Comparison of ENCODE assay signal across 20 cellular contexts in the genomic region with DNA sequence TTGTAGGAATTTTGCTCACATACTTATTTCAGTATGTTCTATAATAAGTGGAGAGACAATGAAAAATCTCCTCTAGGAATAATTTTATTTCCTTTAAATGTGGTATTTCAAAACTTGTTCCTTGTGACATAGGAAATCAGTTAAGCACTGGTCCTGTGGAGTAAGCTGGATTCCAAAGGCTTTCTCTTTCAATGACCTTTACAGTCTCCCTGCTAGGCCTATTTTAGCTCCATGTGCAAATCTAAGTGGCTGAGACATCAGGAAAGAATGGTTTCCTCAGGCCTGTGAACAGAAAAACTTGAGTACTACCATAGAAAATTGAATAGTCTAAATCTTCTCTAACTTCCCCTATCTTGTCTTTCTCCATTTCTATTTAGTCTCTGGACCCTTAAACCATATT.
DNase-seq lines count a peak whose midpoint lies in the region; ATAC-seq and TF ChIP-seq lines count a peak whose summit lies in the region.
"Had no signal": no experiment of that assay in that cellular context is flagged by ENCODE, and none has a peak within 500 bp of the region (broad histone marks: within the 10 kb centered on the region; RNA-seq: fewer than 3 reads in every experiment).

No MANE protein-coding gene starts in this region.

- no peaks in the 10 kb centered on the region for H3K9me1 ChIP-seq in IMR-90 (ENCODE audit: insufficient read depth, low read length)

- ATAC-seq in IMR-90 (ENCODE audit: low read depth) (peak; percentile 42; the same call in 1 of the 2 replicates), left lung (no peak), left colon (no peak), GM19397 (IDR thresholded peaks at IDR 0.05; ENCODE audit: unreplicated experiment) (no peak)
- ATAC-seq: CD8-positive, alpha-beta T cell had no signal

- H2BK120ac ChIP-seq in IMR-90 (ENCODE audit: low read depth, low read length): peak overlapping the region; percentile 72

- 0 out of 3 replicates have a peak overlapping the region, but pooled peaks have one; percentile 55 for H2BK15ac ChIP-seq in IMR-90 (ENCODE audit: low read depth, low read length)

- peak; percentile 48 for DNase-seq in AG10803 (ENCODE audit: low read depth)
- peak; percentile 55 for DNase-seq in IMR-90
- DNase-seq in fibroblast of gingiva (ENCODE audit: low read depth): peak; percentile 53
- no peak for DNase-seq in osteoblast (ENCODE audit: insufficient read length, low spot score, missing footprints)
- no peak for DNase-seq in left lung
- DNase-seq in NCI-H510A (lab: John Stamatoyannopoulos, UW): no peak
- DNase-seq in left colon: no peak
- DNase-seq: Calu3; CD8-positive, alpha-beta T cell; EL; H9; Karpas-422; MG63; NCI-H1048; NCI-H1436; NCI-H1930; NCI-H69; Right ventricle myocardium superior had no signal

- H3K4me3 ChIP-seq in AG10803 (ENCODE audit: low read length): no peak overlapping the region
- no peak overlapping the region for H3K4me3 ChIP-seq in IMR-90 (ENCODE audit: insufficient read depth, low read depth, low read length)
- H3K4me3 ChIP-seq in osteoblast (ENCODE audit: insufficient read depth, low read length): no peak overlapping the region
- H3K4me3 ChIP-seq in left lung: no peak overlapping the region
- H3K4me3 ChIP-seq: BLaER1 treated with 17β-estradiol and CSF1 and Interleukin-3, amounts not matched to agents 10 nM and 100 nM; MG63 had no signal

- no peaks in the 10 kb centered on the region for H3K9me3 ChIP-seq in IMR-90 (ENCODE audit: control insufficient read depth, insufficient read depth, low read length)
- H3K9me3 ChIP-seq in osteoblast (ENCODE audit: low read depth, low read length): no peaks in the 10 kb centered on the region
- peaks cover 0 to 3% of the 10 kb centered on the region in 2 donors for H3K9me3 ChIP-seq in left lung
- H3K9me3 ChIP-seq: MG63 had no signal

- no peaks in the 10 kb centered on the region for H3K79me1 ChIP-seq in IMR-90 (ENCODE audit: low read depth in 1 of 2, low read length in 2 of 2)

- H3K36me3 ChIP-seq in IMR-90 (ENCODE audit: control insufficient read depth, insufficient read depth, low read length) (no peaks in the 10 kb centered on the region), osteoblast (ENCODE audit: insufficient read depth, low read length) (no peaks in the 10 kb centered on the region), left lung (no peaks in the 10 kb centered on the region)
- H3K36me3 ChIP-seq: BLaER1 treated with 17β-estradiol and CSF1 and Interleukin-3, amounts not matched to agents 10 nM and 100 nM; MG63 had no signal

- H3K23ac ChIP-seq in IMR-90 (ENCODE audit: low read depth, low read length): no peak overlapping the region

- H3K27ac ChIP-seq in IMR-90 (ENCODE audit: insufficient read depth, low read length): no peak overlapping the region
- no peak overlapping the region for H3K27ac ChIP-seq in osteoblast (ENCODE audit: low read depth, low read length)
- H3K27ac ChIP-seq in left lung: no peak overlapping the region
- H3K27ac ChIP-seq: BLaER1 treated with 17β-estradiol and CSF1 and Interleukin-3, amounts not matched to agents 10 nM and 100 nM had no signal

- no peak for TF ChIP-seq CTCF in AG10803 (conservative IDR thresholded peaks at IDR 0.05; ENCODE audit: low read length)
- TF ChIP-seq CTCF in IMR-90 (conservative IDR thresholded peaks at IDR 0.05; ENCODE audit: low read depth, low read length): no peak
- TF ChIP-seq CTCF in osteoblast (IDR thresholded peaks at IDR 0.05; ENCODE audit: extremely low read depth, low read depth, low read length): no peak
- no peak for TF ChIP-seq CTCF in left lung (IDR thresholded peaks at IDR 0.05)

- H3K4me1 ChIP-seq in IMR-90 (ENCODE audit: control insufficient read depth, insufficient read depth, low read length) (peaks cover 7% of the 10 kb centered on the region), osteoblast (ENCODE audit: insufficient read depth, low read length) (peaks cover 7% of the 10 kb centered on the region), left lung (no peaks in the 10 kb centered on the region)
- H3K4me1 ChIP-seq: BLaER1 treated with 17β-estradiol and CSF1 and Interleukin-3, amounts not matched to agents 10 nM and 100 nM had no signal

- POLR2A ChIA-PET in IMR-90 (lab: Charles Lee; ENCODE audit: unreplicated experiment): no interaction called here

- H4K5ac ChIP-seq in IMR-90 (ENCODE audit: low read depth, low read length): peak overlapping the region; percentile 83; the same call in 1 of the 2 replicates

- 0 out of 2 replicates have a peak overlapping the region, but pooled peaks have one; percentile 61 for H2BK20ac ChIP-seq in IMR-90 (ENCODE audit: low read depth, low read length)

- H2AFZ ChIP-seq in IMR-90 (replicated peaks; ENCODE audit: low read length, poor library complexity) (no peak overlapping the region), osteoblast (ENCODE audit: low read length) (peak overlapping the region; percentile 52)

- H2AK9ac ChIP-seq in IMR-90 (replicated peaks; ENCODE audit: low read depth, low read length, poor library complexity): no peak overlapping the region

- no peak overlapping the region for H3K9ac ChIP-seq in IMR-90 (ENCODE audit: low read depth, low read length)
- H3K9ac ChIP-seq: BLaER1 treated with 17β-estradiol and CSF1 and Interleukin-3, amounts not matched to agents 10 nM and 100 nM had no signal

- TF ChIP-seq POLR2A in IMR-90 (IDR thresholded peaks at IDR 0.05; ENCODE audit: low read depth, low read length): no peak

- intact Hi-C loops in IMR-90 (cut with micrococcal nuclease) (no loop called here), left lung (cut with DNase I) (no loop called here), left colon (cut with DNase I, micrococcal nuclease) (no loop called here)

- peak overlapping the region; percentile 11 to 70; a peak in 1 of 4 replicates for H4K8ac ChIP-seq in IMR-90 (ENCODE audit: low read depth in 2 of 2, low read length in 2 of 2)

- no peak overlapping the region for H3K4ac ChIP-seq in IMR-90 (ENCODE audit: low read depth, low read length)

- no peaks in the 10 kb centered on the region for H3K79me2 ChIP-seq in osteoblast (ENCODE audit: insufficient read depth, low read length)

- peak overlapping the region; percentile 85 for H2BK5ac ChIP-seq in IMR-90 (ENCODE audit: low read depth, low read length, poor library complexity, severe bottlenecking)

- no TSS peak for BruUV-seq in IMR-90 (replicated peaks; lab: Mats Ljungman, UMichigan)

- in situ Hi-C loops in IMR-90 (cut with MboI; ENCODE audit: low sequenced_read_pairs): no loop called here

- no peak overlapping the region for H2AK5ac ChIP-seq in IMR-90 (ENCODE audit: low read depth, low read length)

- H3K18ac ChIP-seq in IMR-90 (ENCODE audit: low read depth, low read length): peak overlapping the region; percentile 98; the same call in 1 of the 2 replicates

- no peak for TF ChIP-seq RAD21 in IMR-90 (IDR thresholded peaks at IDR 0.05; ENCODE audit: low read length)

- CTCF ChIA-PET in IMR-90 (lab: Yijun Ruan, JAX): no interaction called here

- 0 out of 2 replicates have a peak overlapping the region, but pooled peaks have one; percentile 8 for H4K91ac ChIP-seq in IMR-90 (ENCODE audit: insufficient read depth, low read depth, low read length)

- dilution Hi-C loops in IMR-90 (cut with HindIII; ENCODE audit: low sequenced_read_pairs, unreplicated experiment): no loop called here

- H3K56ac ChIP-seq in IMR-90 (ENCODE audit: extremely low read depth, insufficient read depth, low read length): no peak overlapping the region

- no peaks in the 10 kb centered on the region for H3K27me3 ChIP-seq in IMR-90 (ENCODE audit: control insufficient read depth, insufficient read depth, low read length)
- no peaks in the 10 kb centered on the region for H3K27me3 ChIP-seq in osteoblast (ENCODE audit: insufficient read depth, low read length)
- H3K27me3 ChIP-seq in left lung: no peaks in the 10 kb centered on the region
- H3K27me3 ChIP-seq: BLaER1 treated with 17β-estradiol and CSF1 and Interleukin-3, amounts not matched to agents 10 nM and 100 nM; MG63 had no signal

- no peak overlapping the region for H3K14ac ChIP-seq in IMR-90 (replicated peaks; ENCODE audit: low read depth, low read length)

- H3K4me2 ChIP-seq in IMR-90 (ENCODE audit: low read depth, low read length): no peak overlapping the region
- no peak overlapping the region for H3K4me2 ChIP-seq in osteoblast (ENCODE audit: insufficient read depth, low read length)
- H3K4me2 ChIP-seq: BLaER1 treated with 17β-estradiol and CSF1 and Interleukin-3, amounts not matched to agents 10 nM and 100 nM had no signal

- H4K20me1 ChIP-seq in IMR-90 (ENCODE audit: insufficient read depth, low read length): no peaks in the 10 kb centered on the region
- H4K20me1 ChIP-seq in osteoblast (ENCODE audit: insufficient read depth, low read length): no peaks in the 10 kb centered on the region
- H4K20me1 ChIP-seq: BLaER1 treated with 17β-estradiol and CSF1 and Interleukin-3, amounts not matched to agents 10 nM and 100 nM had no signal

TF ChIP-seq in IMR-90, 13 proteins besides CTCF, POLR2A, EP300 and RAD21:
- no peak for TF ChIP-seq MAFK (IDR thresholded peaks at IDR 0.05; ENCODE audit: low read depth, low read length)
- TF ChIP-seq BHLHE40 (IDR thresholded peaks at IDR 0.05; ENCODE audit: low read depth, low read length): no peak

Comparison
In these comparisons a context has a peak if more than half of its experiments do, and no peak if none do; other contexts are left out.
1. DNase-seq: peak in AG10803 (single experiment), IMR-90 (single experiment) and fibroblast of gingiva (single experiment); none in osteoblast (single experiment), left lung (0 of 2), NCI-H510A (single experiment) and left colon (0 of 2).